In the genomic region with DNA sequence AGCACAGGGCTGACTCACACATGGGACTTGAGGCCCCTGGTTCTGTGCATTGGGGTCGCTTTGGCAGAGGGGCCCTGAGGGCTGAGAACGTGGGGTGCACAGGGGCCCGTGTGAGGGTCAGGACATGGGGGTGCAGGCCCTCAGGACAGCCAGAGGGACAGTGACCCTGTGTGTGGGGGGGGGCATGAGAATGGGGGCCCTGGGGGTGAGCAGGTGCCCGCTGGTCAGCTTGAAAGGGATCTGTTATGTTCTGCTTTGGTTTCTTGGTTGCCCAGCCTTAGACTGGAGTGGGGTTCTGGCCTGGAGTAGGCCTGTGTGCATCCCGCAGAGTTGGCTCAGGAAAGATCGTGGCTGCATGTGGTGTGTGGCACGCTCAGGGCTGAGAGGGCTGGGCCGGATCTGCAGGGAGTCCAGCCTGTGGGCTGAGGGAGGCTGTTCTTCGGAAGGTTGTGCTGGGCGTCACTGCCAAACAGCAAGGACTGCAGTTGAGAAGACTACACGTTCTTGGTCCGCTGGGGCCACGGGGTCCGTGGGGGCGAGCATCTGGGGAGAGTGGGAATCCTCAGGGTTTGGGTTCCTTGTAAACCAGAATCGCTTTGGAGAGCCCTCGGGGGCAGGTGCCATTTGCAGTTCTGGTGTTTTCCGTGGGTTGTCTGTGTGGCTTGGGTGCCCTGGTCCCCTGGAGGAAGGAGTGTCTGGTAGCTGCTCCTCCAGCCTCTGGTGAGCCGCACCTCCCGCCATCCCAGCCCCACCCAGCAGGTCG, we compare ENCODE assay signal across 1 cellular context.
TF ChIP-seq lines count a peak whose summit lies in the region.

No MANE protein-coding gene starts in this region.

TF ChIP-seq in WTC11, 78 proteins besides CTCF, POLR2A, EP300 and RAD21:
- TF ChIP-seq, protein P1, sequence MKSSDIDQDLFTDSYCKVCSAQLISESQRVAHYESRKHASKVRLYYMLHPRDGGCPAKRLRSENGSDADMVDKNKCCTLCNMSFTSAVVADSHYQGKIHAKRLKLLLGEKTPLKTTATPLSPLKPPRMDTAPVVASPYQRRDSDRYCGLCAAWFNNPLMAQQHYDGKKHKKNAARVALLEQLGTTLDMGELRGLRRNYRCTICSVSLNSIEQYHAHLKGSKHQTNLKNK (CRISPR knock-in tag; IDR thresholded peaks at IDR 0.05): no peak
- TF ChIP-seq, protein P2, sequence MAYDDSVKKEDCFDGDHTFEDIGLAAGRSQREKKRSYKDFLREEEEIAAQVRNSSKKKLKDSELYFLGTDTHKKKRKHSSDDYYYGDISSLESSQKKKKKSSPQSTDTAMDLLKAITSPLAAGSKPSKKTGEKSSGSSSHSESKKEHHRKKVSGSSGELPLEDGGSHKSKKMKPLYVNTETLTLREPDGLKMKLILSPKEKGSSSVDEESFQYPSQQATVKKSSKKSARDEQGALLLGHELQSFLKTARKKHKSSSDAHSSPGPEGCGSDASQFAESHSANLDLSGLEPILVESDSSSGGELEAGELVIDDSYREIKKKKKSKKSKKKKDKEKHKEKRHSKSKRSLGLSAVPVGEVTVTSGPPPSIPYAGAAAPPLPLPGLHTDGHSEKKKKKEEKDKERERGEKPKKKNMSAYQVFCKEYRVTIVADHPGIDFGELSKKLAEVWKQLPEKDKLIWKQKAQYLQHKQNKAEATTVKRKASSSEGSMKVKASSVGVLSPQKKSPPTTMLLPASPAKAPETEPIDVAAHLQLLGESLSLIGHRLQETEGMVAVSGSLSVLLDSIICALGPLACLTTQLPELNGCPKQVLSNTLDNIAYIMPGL (CRISPR knock-in tag; IDR thresholded peaks at IDR 0.05): no peak
- TF ChIP-seq, protein P3, sequence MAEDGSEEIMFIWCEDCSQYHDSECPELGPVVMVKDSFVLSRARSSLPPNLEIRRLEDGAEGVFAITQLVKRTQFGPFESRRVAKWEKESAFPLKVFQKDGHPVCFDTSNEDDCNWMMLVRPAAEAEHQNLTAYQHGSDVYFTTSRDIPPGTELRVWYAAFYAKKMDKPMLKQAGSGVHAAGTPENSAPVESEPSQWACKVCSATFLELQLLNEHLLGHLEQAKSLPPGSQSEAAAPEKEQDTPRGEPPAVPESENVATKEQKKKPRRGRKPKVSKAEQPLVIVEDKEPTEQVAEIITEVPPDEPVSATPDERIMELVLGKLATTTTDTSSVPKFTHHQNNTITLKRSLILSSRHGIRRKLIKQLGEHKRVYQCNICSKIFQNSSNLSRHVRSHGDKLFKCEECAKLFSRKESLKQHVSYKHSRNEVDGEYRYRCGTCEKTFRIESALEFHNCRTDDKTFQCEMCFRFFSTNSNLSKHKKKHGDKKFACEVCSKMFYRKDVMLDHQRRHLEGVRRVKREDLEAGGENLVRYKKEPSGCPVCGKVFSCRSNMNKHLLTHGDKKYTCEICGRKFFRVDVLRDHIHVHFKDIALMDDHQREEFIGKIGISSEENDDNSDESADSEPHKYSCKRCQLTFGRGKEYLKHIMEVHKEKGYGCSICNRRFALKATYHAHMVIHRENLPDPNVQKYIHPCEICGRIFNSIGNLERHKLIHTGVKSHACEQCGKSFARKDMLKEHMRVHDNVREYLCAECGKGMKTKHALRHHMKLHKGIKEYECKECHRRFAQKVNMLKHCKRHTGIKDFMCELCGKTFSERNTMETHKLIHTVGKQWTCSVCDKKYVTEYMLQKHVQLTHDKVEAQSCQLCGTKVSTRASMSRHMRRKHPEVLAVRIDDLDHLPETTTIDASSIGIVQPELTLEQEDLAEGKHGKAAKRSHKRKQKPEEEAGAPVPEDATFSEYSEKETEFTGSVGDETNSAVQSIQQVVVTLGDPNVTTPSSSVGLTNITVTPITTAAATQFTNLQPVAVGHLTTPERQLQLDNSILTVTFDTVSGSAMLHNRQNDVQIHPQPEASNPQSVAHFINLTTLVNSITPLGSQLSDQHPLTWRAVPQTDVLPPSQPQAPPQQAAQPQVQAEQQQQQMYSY (CRISPR knock-in tag; IDR thresholded peaks at IDR 0.05): no peak
- TF ChIP-seq SP1 (CRISPR knock-in tag; conservative IDR thresholded peaks at IDR 0.05) (no peak), GTF2I (CRISPR knock-in tag; conservative IDR thresholded peaks at IDR 0.05) (no peak), ZNF219 (CRISPR knock-in tag; IDR thresholded peaks at IDR 0.05; ENCODE audit: borderline replicate concordance) (no peak)
- TF ChIP-seq, protein P4, sequence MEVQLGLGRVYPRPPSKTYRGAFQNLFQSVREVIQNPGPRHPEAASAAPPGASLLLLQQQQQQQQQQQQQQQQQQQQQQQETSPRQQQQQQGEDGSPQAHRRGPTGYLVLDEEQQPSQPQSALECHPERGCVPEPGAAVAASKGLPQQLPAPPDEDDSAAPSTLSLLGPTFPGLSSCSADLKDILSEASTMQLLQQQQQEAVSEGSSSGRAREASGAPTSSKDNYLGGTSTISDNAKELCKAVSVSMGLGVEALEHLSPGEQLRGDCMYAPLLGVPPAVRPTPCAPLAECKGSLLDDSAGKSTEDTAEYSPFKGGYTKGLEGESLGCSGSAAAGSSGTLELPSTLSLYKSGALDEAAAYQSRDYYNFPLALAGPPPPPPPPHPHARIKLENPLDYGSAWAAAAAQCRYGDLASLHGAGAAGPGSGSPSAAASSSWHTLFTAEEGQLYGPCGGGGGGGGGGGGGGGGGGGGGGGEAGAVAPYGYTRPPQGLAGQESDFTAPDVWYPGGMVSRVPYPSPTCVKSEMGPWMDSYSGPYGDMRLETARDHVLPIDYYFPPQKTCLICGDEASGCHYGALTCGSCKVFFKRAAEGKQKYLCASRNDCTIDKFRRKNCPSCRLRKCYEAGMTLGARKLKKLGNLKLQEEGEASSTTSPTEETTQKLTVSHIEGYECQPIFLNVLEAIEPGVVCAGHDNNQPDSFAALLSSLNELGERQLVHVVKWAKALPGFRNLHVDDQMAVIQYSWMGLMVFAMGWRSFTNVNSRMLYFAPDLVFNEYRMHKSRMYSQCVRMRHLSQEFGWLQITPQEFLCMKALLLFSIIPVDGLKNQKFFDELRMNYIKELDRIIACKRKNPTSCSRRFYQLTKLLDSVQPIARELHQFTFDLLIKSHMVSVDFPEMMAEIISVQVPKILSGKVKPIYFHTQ (CRISPR knock-in tag; IDR thresholded peaks at IDR 0.05): no peak
